Comparison of ENCODE assay signal across 9 cellular contexts in genomic region chr11:64244966-64245365, GRCh38. TPM values are rescaled to one million over a fixed set of nuclear protein-coding genes. Genes with fewer than 3 reads are reported as not detected.
DNase-seq lines count a peak whose midpoint lies in the region; ATAC-seq and TF ChIP-seq lines count a peak whose summit lies in the region.
"Had no signal": no experiment of that assay in that cellular context is flagged by ENCODE, and none has a peak within 500 bp of the region (broad histone marks: within the 10 kb centered on the region; RNA-seq: fewer than 3 reads in every experiment).

No MANE protein-coding gene starts in this region.

- H3K4me3 ChIP-seq in AG09309 (ENCODE audit: control insufficient read depth, low read depth, low read length) (peak overlapping the region; percentile 95), KMS-11 (IDR thresholded peaks at IDR 0.05; ENCODE audit: insufficient read depth, low read depth, low read length) (no peak overlapping the region), choroid plexus epithelial cell (ENCODE audit: low read depth, low read length) (peak overlapping the region; percentile 64)

- H2AFZ ChIP-seq in KMS-11 (ENCODE audit: low read depth): no peak overlapping the region

- ATAC-seq in naive B cell (ENCODE audit: low read depth in 2 of 2) (no peak), HG03039 (IDR thresholded peaks at IDR 0.05; ENCODE audit: unreplicated experiment) (no peak)

- no peaks in the 10 kb centered on the region for H3K9me3 Mint-ChIP-seq in naive B cell

- peaks cover 39 to 74% (median 52%) of the 10 kb centered on the region in 3 donors for H3K4me1 Mint-ChIP-seq in naive B cell

- no peaks in the 10 kb centered on the region for H3K27me3 ChIP-seq in KMS-11 (ENCODE audit: insufficient read depth, low read depth)

- H3K36me3 Mint-ChIP-seq in naive B cell: no peaks in the 10 kb centered on the region

- no peaks in the 10 kb centered on the region for H4K20me1 ChIP-seq in KMS-11 (ENCODE audit: insufficient read depth)

- H3K4me2 ChIP-seq in KMS-11: peak overlapping the region; percentile 73

- H3K4me3 Mint-ChIP-seq in naive B cell: peak overlapping the region; percentile 56 to 95 (median 88)

- no peak for TF ChIP-seq CTCF in AG09309 (IDR thresholded peaks at IDR 0.05; ENCODE audit: control insufficient read depth, insufficient read depth, low read depth, low read length, missing control alignments)
- no peak for TF ChIP-seq CTCF in KMS-11 (conservative IDR thresholded peaks at IDR 0.05; ENCODE audit: low read depth, low read length)
- no peak for TF ChIP-seq CTCF in choroid plexus epithelial cell (conservative IDR thresholded peaks at IDR 0.05; ENCODE audit: low read depth, low read length)

- peaks cover 26% of the 10 kb centered on the region for H3K4me1 ChIP-seq in KMS-11 (ENCODE audit: low read depth, poor library complexity, severe bottlenecking)

- H3K36me3 ChIP-seq in KMS-11 (ENCODE audit: insufficient read depth): peaks cover 4% of the 10 kb centered on the region; the same call in 1 of the 2 replicates

- peak overlapping the region; percentile 66; the same call in 1 of the 2 replicates for H3K27ac ChIP-seq in KMS-11

- H3K27ac Mint-ChIP-seq in naive B cell: peak overlapping the region in 4 of 6 donors; percentile 57 to 90 (median 76)

- peak overlapping the region; percentile 81; the same call in 1 of the 2 replicates for H3K9ac ChIP-seq in KMS-11

- H3K27me3 Mint-ChIP-seq in naive B cell: no peaks in the 10 kb centered on the region

- H3K79me2 ChIP-seq in KMS-11 (ENCODE audit: insufficient read depth, low read depth): peaks cover 31% of the 10 kb centered on the region

- DNase-seq in AG09309 (ENCODE audit: low read depth): no peak
- DNase-seq in choroid plexus epithelial cell (ENCODE audit: low read depth): no peak
- no peak for DNase-seq in naive B cell
- DNase-seq in NCI-H2171 treated with DMSO at 0.1 percent for 48 hours (lab: John Stamatoyannopoulos, UW): no peak
- no peak for DNase-seq in HPDE6-E6E7 (ENCODE audit: extremely low spot score)
- DNase-seq in dermis blood vessel endothelial cell: no peak
- DNase-seq: NCI-H2081 treated with DMSO at 0.1 percent for 48 hours had no signal

RNA-seq across cellular contexts. Expression of gene PPP1R14B, which starts 1.8 kb away (rescaled TPM):
- 10 to 100 TPM; 21.2 to 49.9 (median 40.3) TPM for polyA plus RNA-seq in naive B cell (ENCODE audit: low read depth in 6 of 6)
- 238 and 297 TPM in 2 replicates for total RNA-seq in dermis blood vessel endothelial cell

RNA-seq across cellular contexts. Expression of gene FKBP2, which starts 4.1 kb away (rescaled TPM):
- polyA plus RNA-seq in naive B cell (ENCODE audit: low read depth in 6 of 6): 10 to 100 TPM; 65.3 to 94.8 (median 79.8) TPM
- 43.9 and 45.6 TPM in 2 replicates for total RNA-seq in dermis blood vessel endothelial cell

RNA-seq across cellular contexts. Expression of gene PLCB3, which starts 6.4 kb away (rescaled TPM):
- under 1 TPM in 5 of 6 donors, not detected in 1; 0.12 to 0.55 (median 0.21) TPM for polyA plus RNA-seq in naive B cell (ENCODE audit: low read depth in 6 of 6)
- 37.8 and 54.6 TPM in 2 replicates for total RNA-seq in dermis blood vessel endothelial cell

RNA-seq across cellular contexts. Expression of gene VEGFB, which starts 10.6 kb away (rescaled TPM):
- 10 to 100 TPM; 10.9 to 33.7 (median 28.1) TPM for polyA plus RNA-seq in naive B cell (ENCODE audit: low read depth in 6 of 6)
- 20.4 and 23.1 TPM in 2 replicates for total RNA-seq in dermis blood vessel endothelial cell

RNA-seq across cellular contexts. Expression of gene DNAJC4, which starts 14.6 kb away (rescaled TPM):
- 10 to 100 TPM; 41.9 to 66.6 (median 50.5) TPM for polyA plus RNA-seq in naive B cell (ENCODE audit: low read depth in 6 of 6)
- total RNA-seq in dermis blood vessel endothelial cell: 7.0 and 17.4 TPM in 2 replicates
